In the genomic region with DNA sequence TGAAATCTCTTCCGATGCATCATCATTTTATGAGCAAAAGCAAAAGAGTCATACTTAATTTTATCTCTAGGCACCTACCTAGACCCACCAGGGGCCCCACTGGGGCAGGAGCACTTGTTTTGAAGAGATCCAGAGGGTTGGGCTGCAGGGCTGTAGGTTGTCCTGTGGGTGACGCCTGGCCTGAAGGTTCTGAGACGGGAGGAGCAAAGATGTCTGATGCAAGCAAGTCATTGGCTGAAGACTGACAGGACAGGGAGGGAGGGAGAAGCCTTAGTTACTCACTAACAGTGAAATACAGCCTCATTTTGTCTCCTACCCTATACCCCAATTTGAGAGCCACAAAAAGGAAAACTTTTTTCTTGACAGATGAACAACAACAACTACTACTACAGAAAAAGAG, we compare ENCODE assay signal across 32 cellular contexts. TPM values are rescaled to one million over a fixed set of nuclear protein-coding genes. Genes with fewer than 3 reads are reported as not detected.
"Had no signal": no experiment of that assay in that cellular context is flagged by ENCODE, and none has a peak within 500 bp of the region (broad histone marks: within the 10 kb centered on the region; RNA-seq: fewer than 3 reads in every experiment).

No MANE protein-coding gene starts in this region.

- H3K9me3 Mint-ChIP-seq: activated B cell treated with CpG ODN at 0.5 μM for 24 hours; activated CD4-positive, alpha-beta T cell treated with anti-CD3 and anti-CD28 coated beads, Interleukin-2, amount 10 ng/mL, durations not matched to agents 24 days and 14 days; activated naive CD4-positive, alpha-beta T cell treated with anti-CD3 and anti-CD28 coated beads, Interleukin-2, amount 50 U/mL, for 24 hours; activated T-cell treated with anti-CD3 and anti-CD28 coated beads, Interleukin-2, amount 50 U/mL, for 24 hours; activated T-helper 1 cell treated with anti-CD3 and anti-CD28 coated beads, Interleukin-12 subunit alpha, Interleukin-12 subunit beta, Interleukin-2, Interleukin-4 antibody, amounts not matched to agents 30 ng/mL and 10 ng/mL and 1 ng/mL, durations not matched to agents 14 hours and 24 hours and 36 hours; brain; central memory CD8-positive, alpha-beta T cell had no signal

- FAIRE-seq: astrocyte had no signal

- H3K4me1 ChIP-seq: SJCRH30 had no signal

- H3K4me3 ChIP-seq: SJCRH30 had no signal

- H3K9me3 ChIP-seq: SJCRH30 had no signal

- H3K27ac ChIP-seq: SJCRH30 had no signal

- H3K36me3 Mint-ChIP-seq: activated CD8-positive, alpha-beta memory T cell treated with anti-CD3 and anti-CD28 coated beads, Interleukin-2, amount 10 ng/mL, durations not matched to agents 7 days and 5 days; activated naive CD4-positive, alpha-beta T cell treated with anti-CD3 and anti-CD28 coated beads, Interleukin-2, amount 50 U/mL, for 24 hours had no signal

- H3K4me3 Mint-ChIP-seq: activated B cell treated with CpG ODN at 0.5 μM for 24 hours; activated CD4-positive, alpha-beta T cell treated with anti-CD3 and anti-CD28 coated beads, Interleukin-2, amount 10 ng/mL, durations not matched to agents 24 days and 14 days; activated CD8-positive, alpha-beta memory T cell treated with anti-CD3 and anti-CD28 coated beads, Interleukin-2, amount 10 ng/mL, durations not matched to agents 7 days and 5 days; activated naive CD4-positive, alpha-beta T cell treated with anti-CD3 and anti-CD28 coated beads, Interleukin-2, amount 50 U/mL, for 24 hours; activated T-cell treated with anti-CD3 and anti-CD28 coated beads, Interleukin-2, amount 50 U/mL, for 24 hours; activated T-helper 1 cell treated with anti-CD3 and anti-CD28 coated beads, Interleukin-12 subunit alpha, Interleukin-12 subunit beta, Interleukin-2, Interleukin-4 antibody, amounts not matched to agents 30 ng/mL and 10 ng/mL and 1 ng/mL, durations not matched to agents 14 hours and 24 hours and 36 hours; brain; central memory CD8-positive, alpha-beta T cell; T-helper 17 cell had no signal

- H3K4me1 Mint-ChIP-seq: activated B cell treated with CpG ODN at 0.5 μM for 24 hours; activated CD4-positive, alpha-beta T cell treated with anti-CD3 and anti-CD28 coated beads, Interleukin-2, amount 10 ng/mL, durations not matched to agents 24 days and 14 days; activated CD8-positive, alpha-beta memory T cell treated with anti-CD3 and anti-CD28 coated beads, Interleukin-2, amount 10 ng/mL, durations not matched to agents 7 days and 5 days; activated naive CD4-positive, alpha-beta T cell treated with anti-CD3 and anti-CD28 coated beads, Interleukin-2, amount 50 U/mL, for 24 hours; brain had no signal

- H3K27me3 Mint-ChIP-seq: activated naive CD4-positive, alpha-beta T cell treated with anti-CD3 and anti-CD28 coated beads, Interleukin-2, amount 50 U/mL, for 24 hours; brain had no signal

- ATAC-seq: activated CD8-positive, alpha-beta memory T cell treated with anti-CD3 and anti-CD28 coated beads, Interleukin-2, amount 10 ng/mL, durations not matched to agents 7 days and 5 days; Panc1; Right ventricle myocardium inferior; T-helper 17 cell had no signal

- H3K27ac Mint-ChIP-seq: activated B cell treated with CpG ODN at 0.5 μM for 24 hours; activated CD4-positive, alpha-beta T cell treated with anti-CD3 and anti-CD28 coated beads, Interleukin-2, amount 10 ng/mL, durations not matched to agents 24 days and 14 days; activated CD8-positive, alpha-beta memory T cell treated with anti-CD3 and anti-CD28 coated beads, Interleukin-2, amount 10 ng/mL, durations not matched to agents 7 days and 5 days; activated naive CD4-positive, alpha-beta T cell treated with anti-CD3 and anti-CD28 coated beads, Interleukin-2, amount 50 U/mL, for 24 hours; activated T-cell treated with anti-CD3 and anti-CD28 coated beads, Interleukin-2, amount 50 U/mL, for 24 hours; activated T-helper 1 cell treated with anti-CD3 and anti-CD28 coated beads, Interleukin-12 subunit alpha, Interleukin-12 subunit beta, Interleukin-2, Interleukin-4 antibody, amounts not matched to agents 30 ng/mL and 10 ng/mL and 1 ng/mL, durations not matched to agents 14 hours and 24 hours and 36 hours; brain; T-helper 17 cell had no signal

- H3K27me3 ChIP-seq: SJCRH30 had no signal

- DNase-seq: activated B cell treated with CpG ODN at 0.5 μM for 24 hours; activated CD4-positive, alpha-beta T cell treated with anti-CD3 and anti-CD28 coated beads for 1 hour; activated CD4-positive, alpha-beta T cell treated with anti-CD3 and anti-CD28 coated beads, Interleukin-2, amount 10 ng/mL, durations not matched to agents 24 days and 14 days; activated CD4-positive, alpha-beta T cell treated with anti-CD3 and anti-CD28 coated beads, Interleukin-2, amount 50 U/mL, for 48 hours; activated CD8-positive, alpha-beta memory T cell treated with anti-CD3 and anti-CD28 coated beads, Interleukin-2, amount 10 ng/mL, durations not matched to agents 7 days and 5 days; activated effector memory CD4-positive, alpha-beta T cell treated with Interleukin-2 at 50 U/mL for 16 hours; activated naive CD4-positive, alpha-beta T cell; activated T-cell treated with anti-CD3 and anti-CD28 coated beads, Interleukin-2, amount 50 U/mL, for 24 hours; amygdala; Kasumi-1; KBM-7; NCI-H1105 treated with DMSO at 0.1 percent for 48 hours; NCI-H2029; NCI-H2107; NCI-H2171 treated with DMSO at 0.1 percent for 48 hours; NCI-H226; NCI-H526 treated with DMSO at 0.1 percent for 48 hours; NCI-H82; NK-92 treated with Interleukin-12 subunit alpha and Interleukin-12 subunit beta, amount 100 ng/mL, for 24 hours; OCI-M1; RPMI8226; SJCRH30; T-helper 17 cell; T-helper 9 cell had no signal

RNA-seq across cellular contexts. Expression of a gene that starts 17.1 kb away (rescaled TPM):
- total RNA-seq: activated B cell treated with CpG ODN at 0.5 μM for 24 hours; activated CD4-positive, alpha-beta T cell treated with anti-CD3 and anti-CD28 coated beads, Interleukin-2, amount 10 ng/mL, durations not matched to agents 24 days and 14 days; activated CD8-positive, alpha-beta memory T cell treated with anti-CD3 and anti-CD28 coated beads, Interleukin-2, amount 10 ng/mL, durations not matched to agents 7 days and 5 days; activated T-helper 1 cell treated with anti-CD3 and anti-CD28 coated beads, Interleukin-12 subunit alpha, Interleukin-12 subunit beta, Interleukin-2, Interleukin-4 antibody, amounts not matched to agents 30 ng/mL and 10 ng/mL and 1 ng/mL, durations not matched to agents 14 hours and 24 hours and 36 hours; NCI-H460; Right ventricle myocardium inferior; SJCRH30; T-helper 17 cell had no signal

RNA-seq across cellular contexts. Expression of a gene that starts 43.4 kb away (rescaled TPM):
- total RNA-seq: activated B cell treated with CpG ODN at 0.5 μM for 24 hours; activated CD4-positive, alpha-beta T cell treated with anti-CD3 and anti-CD28 coated beads, Interleukin-2, amount 10 ng/mL, durations not matched to agents 24 days and 14 days; activated CD8-positive, alpha-beta memory T cell treated with anti-CD3 and anti-CD28 coated beads, Interleukin-2, amount 10 ng/mL, durations not matched to agents 7 days and 5 days; activated T-helper 1 cell treated with anti-CD3 and anti-CD28 coated beads, Interleukin-12 subunit alpha, Interleukin-12 subunit beta, Interleukin-2, Interleukin-4 antibody, amounts not matched to agents 30 ng/mL and 10 ng/mL and 1 ng/mL, durations not matched to agents 14 hours and 24 hours and 36 hours had no signal
